ENCODE assay signal across 1 cellular context in the genomic region with DNA sequence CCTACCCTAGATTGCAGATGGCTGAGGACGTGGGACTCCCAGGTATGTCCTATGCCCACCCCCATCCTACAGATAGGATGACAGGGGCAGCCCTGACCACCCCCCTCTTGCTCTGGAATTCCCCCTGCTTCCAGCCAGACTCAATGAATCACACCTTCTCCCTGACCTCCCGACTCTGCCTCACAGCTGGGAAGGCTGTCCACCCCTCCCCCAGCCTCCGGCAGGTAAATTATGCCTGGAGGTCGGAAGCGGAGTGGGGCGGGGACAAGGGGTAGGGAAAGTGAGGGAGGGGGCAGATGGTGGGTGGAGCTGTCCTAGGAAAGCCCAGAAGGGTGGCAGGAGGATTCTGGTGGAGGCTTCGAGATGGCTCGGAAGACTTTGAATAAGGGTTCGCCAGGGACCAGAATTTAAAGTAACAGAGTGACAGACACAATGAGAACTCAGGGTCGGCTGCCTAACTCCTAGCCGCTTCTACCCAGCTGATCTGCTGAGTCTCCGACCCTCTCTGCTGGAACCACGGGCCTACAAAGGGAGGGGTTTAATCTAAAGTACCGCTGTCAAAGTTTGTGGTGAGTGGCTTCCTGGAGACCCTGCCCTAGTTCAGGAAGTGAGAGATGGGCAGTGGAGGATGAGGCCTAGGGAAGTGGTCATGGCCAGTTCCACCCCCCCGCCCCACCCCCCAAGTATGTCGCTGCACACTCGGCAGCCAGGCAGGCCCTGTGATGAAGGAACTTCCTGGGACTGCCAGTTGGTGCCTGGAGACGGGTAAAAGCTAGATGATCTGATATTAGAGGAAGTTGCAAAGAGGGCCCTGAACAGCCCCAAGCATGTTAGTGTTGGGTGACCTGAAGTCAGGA.
TF ChIP-seq lines count a peak whose summit lies in the region.

No MANE protein-coding gene starts in this region.

TF ChIP-seq in H1, 55 proteins besides CTCF, POLR2A, EP300 and RAD21:
- TF ChIP-seq YY1 (IDR thresholded peaks at IDR 0.05; ENCODE audit: low read depth, low read length) = peak; percentile 56; the same call in 1 of the 2 replicates
- TF ChIP-seq ASH2L (IDR thresholded peaks at IDR 0.05; ENCODE audit: low read length) = peak; percentile 89
- peak; percentile 19 for TF ChIP-seq NANOG (IDR thresholded peaks at IDR 0.05; ENCODE audit: insufficient read depth, low read depth, low read length, poor library complexity, severe bottlenecking)
- TF ChIP-seq CTBP2 (IDR thresholded peaks at IDR 0.05; ENCODE audit: borderline replicate concordance, insufficient read depth, insufficient read length, low read length) = peak; percentile 93
- peak; percentile 91 for TF ChIP-seq SP1 (IDR thresholded peaks at IDR 0.05; ENCODE audit: low read depth, low read length)
- TF ChIP-seq TCF12 (IDR thresholded peaks at IDR 0.05; ENCODE audit: low read depth, low read length) = peak; percentile 82; the same call in 1 of the 2 replicates
- TF ChIP-seq EZH2 (IDR thresholded peaks at IDR 0.05; ENCODE audit: low read depth, low read length, severe bottlenecking) = no peak
- TF ChIP-seq TAF1 (IDR thresholded peaks at IDR 0.05; ENCODE audit: low read depth, low read length) = no peak
- TF ChIP-seq JUN (IDR thresholded peaks at IDR 0.05; ENCODE audit: low read depth, low read length) = 0 out of 2 replicates have a peak, but pooled peaks have one; percentile 31
- TF ChIP-seq CHD2 (IDR thresholded peaks at IDR 0.05; ENCODE audit: low read length) = peak; percentile 61; the same call in 1 of the 2 replicates
- 0 out of 2 replicates have a peak, but pooled peaks have one; percentile 25 for TF ChIP-seq CREB1 (IDR thresholded peaks at IDR 0.05)
- TF ChIP-seq CBX8 (IDR thresholded peaks at IDR 0.05; ENCODE audit: borderline replicate concordance, low read depth, low read length) = no peak
- TF ChIP-seq, protein P1, sequence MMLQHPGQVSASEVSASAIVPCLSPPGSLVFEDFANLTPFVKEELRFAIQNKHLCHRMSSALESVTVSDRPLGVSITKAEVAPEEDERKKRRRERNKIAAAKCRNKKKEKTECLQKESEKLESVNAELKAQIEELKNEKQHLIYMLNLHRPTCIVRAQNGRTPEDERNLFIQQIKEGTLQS (IDR thresholded peaks at IDR 0.05; ENCODE audit: insufficient read depth, low read depth, low read length) = no peak
- TF ChIP-seq HDAC2 (IDR thresholded peaks at IDR 0.05; ENCODE audit: borderline replicate concordance in 1 of 2, low read depth in 2 of 2, low read length in 2 of 2) = peak in 1 of 2 experiments; percentile 87; a peak in 1 of 4 replicates
- peak; percentile 76; the same call in 1 of the 2 replicates for TF ChIP-seq RXRA (IDR thresholded peaks at IDR 0.05; ENCODE audit: insufficient read depth, low read depth, low read length)
- TF ChIP-seq EGR1 (IDR thresholded peaks at IDR 0.05; ENCODE audit: borderline replicate concordance, low read depth, low read length) = peak; percentile 53; the same call in 1 of the 2 replicates
- TF ChIP-seq SIX5 (IDR thresholded peaks at IDR 0.05; ENCODE audit: low read depth, low read length) = no peak
- TF ChIP-seq SAP30 (IDR thresholded peaks at IDR 0.05; ENCODE audit: insufficient read depth, insufficient replicate concordance, low read length) = peak; percentile 77
- peak; percentile 77; the same call in 1 of the 2 replicates for TF ChIP-seq JUND (IDR thresholded peaks at IDR 0.05; ENCODE audit: low read length)
- peak; percentile 62 for TF ChIP-seq MAX (IDR thresholded peaks at IDR 0.05)
- TF ChIP-seq RBBP5 (IDR thresholded peaks at IDR 0.05; ENCODE audit: borderline replicate concordance, low read depth, low read length) = peak; percentile 41; the same call in 1 of the 2 replicates
- TF ChIP-seq POLR2AphosphoS5 (IDR thresholded peaks at IDR 0.05; ENCODE audit: low read depth, low read length) = 0 out of 2 replicates have a peak, but pooled peaks have one; percentile 50
- 0 out of 2 replicates have a peak, but pooled peaks have one; percentile 47 for TF ChIP-seq ATF2 (IDR thresholded peaks at IDR 0.05; ENCODE audit: low read length)
- TF ChIP-seq SIN3A (conservative IDR thresholded peaks at IDR 0.05 in 1 of 2, IDR thresholded peaks at IDR 0.05 in 1 of 2; ENCODE audit: low read depth in 1 of 2, low read length in 2 of 2) = peak; percentile 94 to 95; a peak in 3 of 4 replicates
- TF ChIP-seq TEAD4 (IDR thresholded peaks at IDR 0.05; ENCODE audit: low read depth, low read length) = peak; percentile 89
